In the genomic region with DNA sequence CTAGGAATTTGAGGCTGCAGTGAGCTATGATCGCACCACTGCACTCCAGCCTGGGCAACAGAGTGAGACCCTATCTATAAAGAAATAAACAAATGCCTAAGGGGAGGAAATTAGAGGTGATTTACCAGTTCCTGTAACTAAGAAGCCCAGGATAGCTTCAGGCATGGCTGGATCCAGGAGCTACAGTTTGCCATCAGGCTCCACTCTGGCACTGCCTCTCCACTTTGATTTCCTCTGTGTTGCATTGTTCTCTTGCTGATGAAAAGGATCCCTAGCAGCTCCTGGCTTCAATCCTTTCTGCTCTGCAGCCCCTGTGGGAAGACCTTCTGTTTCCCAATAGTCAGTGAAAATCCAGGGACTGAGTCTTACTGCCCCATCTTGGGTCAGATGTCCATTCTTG, we compare ENCODE assay signal across 30 cellular contexts.
"Had no signal": no experiment of that assay in that cellular context is flagged by ENCODE, and none has a peak within 500 bp of the region (broad histone marks: within the 10 kb centered on the region; RNA-seq: fewer than 3 reads in every experiment).

No MANE protein-coding gene starts in this region.

- H3K4me3 ChIP-seq: esophagus squamous epithelium, gastroesophageal sphincter, heart right ventricle had no signal

- DNase-seq: activated CD4-positive, alpha-beta memory T cell treated with anti-CD3 and anti-CD28 coated beads, Interleukin-2, amount 10 ng/mL, durations not matched to agents 7 days and 5 days; activated CD4-positive, alpha-beta T cell treated with anti-CD3 and anti-CD28 coated beads for 1 hour; activated CD4-positive, alpha-beta T cell treated with anti-CD3 and anti-CD28 coated beads for 4 hours; activated CD4-positive, alpha-beta T cell treated with anti-CD3 and anti-CD28 coated beads, Interleukin-2, amount 10 ng/mL, durations not matched to agents 7 days and 5 days; activated CD4-positive, alpha-beta T cell treated with anti-CD3 and anti-CD28 coated beads, Interleukin-2, amount 50 U/mL, for 4 hours; activated CD8-positive, alpha-beta memory T cell treated with anti-CD3 and anti-CD28 coated beads, Interleukin-2, amount 50 U/mL, for 48 hours; activated gamma-delta T cell; activated naive CD4-positive, alpha-beta T cell; activated naive CD4-positive, alpha-beta T cell treated with anti-CD3 and anti-CD28 coated beads, Interleukin-2, amount 10 ng/mL, durations not matched to agents 7 days and 5 days; activated naive CD8-positive, alpha-beta T cell treated with anti-CD3 and anti-CD28 coated beads, Interleukin-2, amount 10 ng/mL, durations not matched to agents 7 days and 5 days; activated T-cell treated with anti-CD3 and anti-CD28 coated beads for 4 hours; activated T-cell treated with anti-CD3 and anti-CD28 coated beads, Interleukin-2, amount 50 U/mL, for 24 hours; activated T-cell treated with anti-CD3 and anti-CD28 coated beads, Interleukin-2, amount 50 U/mL, for 72 hours; anterior cingulate cortex; brain microvascular endothelial cell; caudate nucleus; cortex of kidney; dermis blood vessel endothelial cell; effector CD4-positive, alpha-beta T cell; effector memory CD8-positive, alpha-beta T cell; esophagus squamous epithelium; foreskin melanocyte; heart right ventricle; T-helper 2 cell had no signal

- FAIRE-seq: astrocyte, colon had no signal

- H3K4me1 Mint-ChIP-seq: activated CD4-positive, alpha-beta memory T cell treated with anti-CD3 and anti-CD28 coated beads, Interleukin-2, amount 10 ng/mL, durations not matched to agents 7 days and 5 days; activated CD4-positive, alpha-beta T cell treated with anti-CD3 and anti-CD28 coated beads, Interleukin-2, amount 10 ng/mL, durations not matched to agents 7 days and 5 days; activated naive CD4-positive, alpha-beta T cell treated with anti-CD3 and anti-CD28 coated beads, Interleukin-2, amount 10 ng/mL, durations not matched to agents 7 days and 5 days; activated naive CD8-positive, alpha-beta T cell treated with anti-CD3 and anti-CD28 coated beads, Interleukin-2, amount 10 ng/mL, durations not matched to agents 7 days and 5 days; WTC11 had no signal

- H3K4me1 ChIP-seq: gastroesophageal sphincter, heart right ventricle had no signal

- H3K27me3 ChIP-seq: brain microvascular endothelial cell had no signal

- H3K27me3 Mint-ChIP-seq: activated CD4-positive, alpha-beta memory T cell treated with anti-CD3 and anti-CD28 coated beads, Interleukin-2, amount 10 ng/mL, durations not matched to agents 7 days and 5 days; activated CD4-positive, alpha-beta T cell treated with anti-CD3 and anti-CD28 coated beads, Interleukin-2, amount 10 ng/mL, durations not matched to agents 7 days and 5 days; activated naive CD8-positive, alpha-beta T cell treated with anti-CD3 and anti-CD28 coated beads, Interleukin-2, amount 10 ng/mL, durations not matched to agents 7 days and 5 days had no signal

- H3K27ac ChIP-seq: brain microvascular endothelial cell, epithelial cell of prostate, gastroesophageal sphincter, heart right ventricle had no signal

- H3K9me3 Mint-ChIP-seq: activated CD4-positive, alpha-beta memory T cell treated with anti-CD3 and anti-CD28 coated beads, Interleukin-2, amount 10 ng/mL, durations not matched to agents 7 days and 5 days; activated CD4-positive, alpha-beta T cell treated with anti-CD3 and anti-CD28 coated beads, Interleukin-2, amount 10 ng/mL, durations not matched to agents 7 days and 5 days; activated naive CD4-positive, alpha-beta T cell treated with anti-CD3 and anti-CD28 coated beads, Interleukin-2, amount 10 ng/mL, durations not matched to agents 7 days and 5 days; activated naive CD4-positive, alpha-beta T cell treated with anti-CD3 and anti-CD28 coated beads, Interleukin-2, amount 50 U/mL, for 72 hours; activated naive CD8-positive, alpha-beta T cell treated with anti-CD3 and anti-CD28 coated beads, Interleukin-2, amount 10 ng/mL, durations not matched to agents 7 days and 5 days; activated T-cell treated with anti-CD3 and anti-CD28 coated beads, Interleukin-2, amount 50 U/mL, for 24 hours; activated T-cell treated with anti-CD3 and anti-CD28 coated beads, Interleukin-2, amount 50 U/mL, for 72 hours; effector memory CD8-positive, alpha-beta T cell; WTC11 had no signal

- ATAC-seq: activated naive CD4-positive, alpha-beta T cell treated with anti-CD3 and anti-CD28 coated beads, Interleukin-2, amount 50 U/mL, for 72 hours; activated T-cell treated with anti-CD3 and anti-CD28 coated beads, Interleukin-2, amount 50 U/mL, for 72 hours; effector memory CD8-positive, alpha-beta T cell; gastroesophageal sphincter; WTC11 had no signal

- H3K4me3 Mint-ChIP-seq: activated CD4-positive, alpha-beta memory T cell treated with anti-CD3 and anti-CD28 coated beads, Interleukin-2, amount 10 ng/mL, durations not matched to agents 7 days and 5 days; activated CD4-positive, alpha-beta T cell treated with anti-CD3 and anti-CD28 coated beads, Interleukin-2, amount 10 ng/mL, durations not matched to agents 7 days and 5 days; activated naive CD4-positive, alpha-beta T cell treated with anti-CD3 and anti-CD28 coated beads, Interleukin-2, amount 10 ng/mL, durations not matched to agents 7 days and 5 days; activated naive CD8-positive, alpha-beta T cell treated with anti-CD3 and anti-CD28 coated beads, Interleukin-2, amount 10 ng/mL, durations not matched to agents 7 days and 5 days; activated T-cell treated with anti-CD3 and anti-CD28 coated beads, Interleukin-2, amount 50 U/mL, for 24 hours; activated T-cell treated with anti-CD3 and anti-CD28 coated beads, Interleukin-2, amount 50 U/mL, for 72 hours; effector memory CD8-positive, alpha-beta T cell; WTC11 had no signal

- H3K27ac Mint-ChIP-seq: activated CD4-positive, alpha-beta memory T cell treated with anti-CD3 and anti-CD28 coated beads, Interleukin-2, amount 10 ng/mL, durations not matched to agents 7 days and 5 days; activated CD4-positive, alpha-beta T cell treated with anti-CD3 and anti-CD28 coated beads, Interleukin-2, amount 10 ng/mL, durations not matched to agents 7 days and 5 days; activated naive CD4-positive, alpha-beta T cell treated with anti-CD3 and anti-CD28 coated beads, Interleukin-2, amount 10 ng/mL, durations not matched to agents 7 days and 5 days; activated naive CD4-positive, alpha-beta T cell treated with anti-CD3 and anti-CD28 coated beads, Interleukin-2, amount 50 U/mL, for 72 hours; activated naive CD8-positive, alpha-beta T cell treated with anti-CD3 and anti-CD28 coated beads, Interleukin-2, amount 10 ng/mL, durations not matched to agents 7 days and 5 days; activated T-cell treated with anti-CD3 and anti-CD28 coated beads, Interleukin-2, amount 50 U/mL, for 24 hours; activated T-cell treated with anti-CD3 and anti-CD28 coated beads, Interleukin-2, amount 50 U/mL, for 72 hours; effector memory CD8-positive, alpha-beta T cell; WTC11 had no signal

- H3K9me3 ChIP-seq: esophagus squamous epithelium, gastroesophageal sphincter, heart right ventricle had no signal

- H3K36me3 ChIP-seq: brain microvascular endothelial cell, esophagus squamous epithelium, gastroesophageal sphincter had no signal

- H3K36me3 Mint-ChIP-seq: activated naive CD4-positive, alpha-beta T cell treated with anti-CD3 and anti-CD28 coated beads, Interleukin-2, amount 10 ng/mL, durations not matched to agents 7 days and 5 days; activated naive CD4-positive, alpha-beta T cell treated with anti-CD3 and anti-CD28 coated beads, Interleukin-2, amount 50 U/mL, for 72 hours; activated naive CD8-positive, alpha-beta T cell treated with anti-CD3 and anti-CD28 coated beads, Interleukin-2, amount 10 ng/mL, durations not matched to agents 7 days and 5 days; WTC11 had no signal
